1 cellular context compared by ENCODE assay signal in genomic region chr1:219173758-219174671, GRCh38.
A peak's percentile ranks its signal among the peaks of the same experiment; 100 is the strongest.
TF ChIP-seq lines count a peak whose summit lies in the region.

Gene LYPLAL1 (plus strand): TSS chr1:219173878. CDS start chr1:219173891, 13 bp downstream.

TF ChIP-seq in HepG2, 621 proteins besides CTCF, POLR2A, EP300 and RAD21 (continued from another document and continues in another):
- TF ChIP-seq THRA (CRISPR knock-in tag; IDR thresholded peaks at IDR 0.05; ENCODE audit: borderline replicate concordance): no peak
- no peak for TF ChIP-seq ATF7 (IDR thresholded peaks at IDR 0.05)
- TF ChIP-seq ATF7 (CRISPR knock-in tag; IDR thresholded peaks at IDR 0.05): no peak
- no peak for TF ChIP-seq MLX (CRISPR knock-in tag; IDR thresholded peaks at IDR 0.05)
- no peak for TF ChIP-seq CHCHD3 (CRISPR knock-in tag; IDR thresholded peaks at IDR 0.05)
- TF ChIP-seq NR2F6 (IDR thresholded peaks at IDR 0.05): no peak
- TF ChIP-seq NR2F6 (CRISPR knock-in tag; IDR thresholded peaks at IDR 0.05): peak; percentile 40; the same call in 1 of the 2 replicates
- no peak for TF ChIP-seq AFF4 (CRISPR knock-in tag; IDR thresholded peaks at IDR 0.05)
- no peak for TF ChIP-seq ZNF17 (CRISPR knock-in tag; IDR thresholded peaks at IDR 0.05)
- peak; percentile 67; the same call in 1 of the 2 replicates for TF ChIP-seq ZNF430 (CRISPR knock-in tag; IDR thresholded peaks at IDR 0.05)
- no peak for TF ChIP-seq MLXIP (CRISPR knock-in tag; IDR thresholded peaks at IDR 0.05; ENCODE audit: borderline replicate concordance)
- 0 out of 2 replicates have a peak, but pooled peaks have one; percentile 52 for TF ChIP-seq ZNF639 (CRISPR knock-in tag; conservative IDR thresholded peaks at IDR 0.05)
- TF ChIP-seq PBX3 (CRISPR knock-in tag; IDR thresholded peaks at IDR 0.05; ENCODE audit: borderline replicate concordance): no peak
- no peak for TF ChIP-seq ZBTB25 (CRISPR knock-in tag; IDR thresholded peaks at IDR 0.05)
- peak; percentile 71 for TF ChIP-seq ZHX1 (CRISPR knock-in tag; IDR thresholded peaks at IDR 0.05; ENCODE audit: low read depth)
- peak; percentile 67; the same call in 1 of the 2 replicates for TF ChIP-seq PHF21A (CRISPR knock-in tag; IDR thresholded peaks at IDR 0.05)
- no peak; the same call in 1 of the 2 replicates for TF ChIP-seq ZNF362 (CRISPR knock-in tag; IDR thresholded peaks at IDR 0.05; ENCODE audit: borderline replicate concordance)
- no peak for TF ChIP-seq SETDB1 (CRISPR knock-in tag; IDR thresholded peaks at IDR 0.05; ENCODE audit: borderline replicate concordance)
- 0 out of 2 replicates have a peak, but pooled peaks have one; percentile 47 for TF ChIP-seq ZNF710 (CRISPR knock-in tag; IDR thresholded peaks at IDR 0.05; ENCODE audit: borderline replicate concordance)
- TF ChIP-seq ZNF451 (CRISPR knock-in tag; IDR thresholded peaks at IDR 0.05): 0 out of 2 replicates have a peak, but pooled peaks have one; percentile 60
- peak; percentile 44; the same call in 1 of the 2 replicates for TF ChIP-seq MED13 (CRISPR knock-in tag; IDR thresholded peaks at IDR 0.05)
- peak; percentile 88 for TF ChIP-seq ZNF121 (CRISPR knock-in tag; IDR thresholded peaks at IDR 0.05)
- TF ChIP-seq FOXM1 (CRISPR knock-in tag; IDR thresholded peaks at IDR 0.05): no peak
- peak; percentile 85 for TF ChIP-seq CBFB (CRISPR knock-in tag; IDR thresholded peaks at IDR 0.05)
- 0 out of 2 replicates have a peak, but pooled peaks have one; percentile 32 for TF ChIP-seq SALL2 (CRISPR knock-in tag; IDR thresholded peaks at IDR 0.05)
- peak; percentile 50; the same call in 1 of the 2 replicates for TF ChIP-seq ESRRA (CRISPR knock-in tag; IDR thresholded peaks at IDR 0.05; ENCODE audit: low read depth)
- TF ChIP-seq FOXJ3 (CRISPR knock-in tag; IDR thresholded peaks at IDR 0.05; ENCODE audit: borderline replicate concordance): no peak
- 0 out of 2 replicates have a peak, but pooled peaks have one; percentile 71 for TF ChIP-seq KLF12 (CRISPR knock-in tag; IDR thresholded peaks at IDR 0.05; ENCODE audit: borderline replicate concordance)
- TF ChIP-seq SP140L (CRISPR knock-in tag; IDR thresholded peaks at IDR 0.05; ENCODE audit: borderline replicate concordance): no peak
- TF ChIP-seq SP2 (CRISPR knock-in tag; IDR thresholded peaks at IDR 0.05): peak; percentile 60
- no peak for TF ChIP-seq SRSF4 (IDR thresholded peaks at IDR 0.05; ENCODE audit: low read depth, low read length, poor library complexity, severe bottlenecking)
- no peak for TF ChIP-seq ZNF207 (IDR thresholded peaks at IDR 0.05; ENCODE audit: borderline replicate concordance)
- TF ChIP-seq ZXDC (CRISPR knock-in tag; IDR thresholded peaks at IDR 0.05): 0 out of 2 replicates have a peak, but pooled peaks have one; percentile 25
- peak; percentile 92 for TF ChIP-seq KMT2B (CRISPR knock-in tag; IDR thresholded peaks at IDR 0.05)
- TF ChIP-seq HDAC1 (CRISPR knock-in tag; IDR thresholded peaks at IDR 0.05): peak; percentile 64
- TF ChIP-seq ZEB1 (IDR thresholded peaks at IDR 0.05; ENCODE audit: insufficient replicate concordance, low read depth): no peak
